In the genomic region with DNA sequence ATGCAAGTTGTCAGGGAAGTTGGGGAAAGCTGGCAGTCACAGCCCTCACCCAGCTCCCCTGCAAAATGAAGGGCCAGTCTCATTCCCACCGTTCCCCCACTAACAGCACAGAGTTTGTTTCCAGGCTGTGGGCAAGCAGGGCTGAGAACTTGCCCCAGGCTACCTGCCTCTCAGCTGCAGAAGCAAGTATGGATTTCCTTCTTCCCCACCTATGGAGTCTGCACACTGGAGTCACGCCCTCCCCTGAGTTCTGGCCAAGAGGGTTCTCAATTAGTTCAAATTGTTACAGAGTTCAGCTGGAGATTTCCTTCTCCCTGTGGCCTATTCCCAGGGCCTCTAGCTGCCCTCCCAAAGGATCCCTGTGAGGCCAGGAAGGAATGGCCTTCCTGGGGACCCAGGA, we compare ENCODE assay signal across 19 cellular contexts.
"Had no signal": no experiment of that assay in that cellular context is flagged by ENCODE, and none has a peak within 500 bp of the region (broad histone marks: within the 10 kb centered on the region; RNA-seq: fewer than 3 reads in every experiment).

No MANE protein-coding gene starts in this region.

- H3K27me3 ChIP-seq: MG63, Peyer's patch, SJSA1 had no signal

- H3K27ac ChIP-seq: HL-60, Peyer's patch, SJSA1, SK-N-MC had no signal

- DNase-seq: Karpas-422, KG1, MG63, NCI-H1092, NCI-H1105 treated with DMSO at 0.1 percent for 48 hours, NCI-H1417 treated with DMSO at 0.1 percent for 48 hours, NCI-H1694, NCI-H1930, NCI-H2081, NCI-H2107, NCI-H2227 treated with DMSO at 0.1 percent for 48 hours, NCI-H526 treated with DMSO at 0.1 percent for 48 hours, NCI-H774, Peyer's patch, Right ventricle myocardium superior, SIG-M5 had no signal

- H3K36me3 ChIP-seq: MG63, Peyer's patch, SJSA1 had no signal

- H3K4me3 ChIP-seq: MG63, Peyer's patch, SJSA1, SK-N-MC had no signal

- H3K4me1 ChIP-seq: Peyer's patch, SJSA1 had no signal

- H3K9me3 ChIP-seq: MG63, Peyer's patch, SJSA1 had no signal
